ENCODE assay signal across 1 cellular context in the genomic region with DNA sequence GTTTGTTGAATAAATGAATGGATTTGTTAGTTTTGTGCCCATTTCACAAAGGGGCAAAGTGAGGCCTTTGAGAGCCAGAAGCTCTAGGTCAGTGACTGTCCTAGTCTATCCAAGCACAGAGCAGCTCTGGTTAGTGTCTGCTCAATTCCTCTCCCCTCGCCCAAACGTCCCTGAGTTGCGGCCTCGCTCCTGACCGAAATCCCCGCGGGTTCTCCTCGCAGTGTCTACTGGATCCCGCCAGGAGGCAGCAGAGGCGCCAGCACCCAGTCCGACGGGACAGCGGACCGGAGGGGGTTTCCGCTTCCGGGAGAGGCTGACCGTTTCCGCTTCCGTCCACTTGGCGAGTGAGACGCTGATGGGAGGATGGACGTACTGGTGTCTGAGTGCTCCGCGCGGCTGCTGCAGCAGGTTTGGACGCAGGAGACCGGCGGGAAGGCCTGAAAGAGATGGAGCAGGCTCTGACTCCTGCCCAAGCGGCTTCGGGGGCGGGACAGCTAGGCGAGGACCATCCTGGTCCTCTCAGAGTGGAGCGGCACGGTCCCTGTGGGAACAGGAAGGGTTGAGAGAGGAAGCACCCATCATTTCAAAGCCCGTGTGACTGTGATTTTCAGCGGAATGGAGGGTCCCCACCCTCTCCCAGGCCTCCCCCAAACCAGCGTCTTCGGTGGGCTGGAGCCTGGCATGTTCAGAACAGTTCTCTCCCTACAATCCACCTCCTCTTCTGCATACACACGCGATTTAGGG.
A peak's percentile ranks its signal among the peaks of the same experiment; 100 is the strongest.
TF ChIP-seq lines count a peak whose summit lies in the region.

Gene RARS1 (plus strand): TSS at position 336 of the 744 bp plus-strand sequence. CDS start 28 bp downstream, at position 364.

TF ChIP-seq in HepG2, 621 proteins besides CTCF, POLR2A, EP300 and RAD21 (continued from another document and continues in another):
- TF ChIP-seq USF2 (IDR thresholded peaks at IDR 0.05; ENCODE audit: low read depth, low read length): no peak
- peak; percentile 35; the same call in 1 of the 2 replicates for TF ChIP-seq USF2 (CRISPR knock-in tag; IDR thresholded peaks at IDR 0.05; ENCODE audit: borderline replicate concordance)
- TF ChIP-seq ATF2 (CRISPR knock-in tag; IDR thresholded peaks at IDR 0.05): peak; percentile 89; the same call in 1 of the 2 replicates
- no peak for TF ChIP-seq STAT5B (CRISPR knock-in tag; IDR thresholded peaks at IDR 0.05)
- TF ChIP-seq, protein P1, sequence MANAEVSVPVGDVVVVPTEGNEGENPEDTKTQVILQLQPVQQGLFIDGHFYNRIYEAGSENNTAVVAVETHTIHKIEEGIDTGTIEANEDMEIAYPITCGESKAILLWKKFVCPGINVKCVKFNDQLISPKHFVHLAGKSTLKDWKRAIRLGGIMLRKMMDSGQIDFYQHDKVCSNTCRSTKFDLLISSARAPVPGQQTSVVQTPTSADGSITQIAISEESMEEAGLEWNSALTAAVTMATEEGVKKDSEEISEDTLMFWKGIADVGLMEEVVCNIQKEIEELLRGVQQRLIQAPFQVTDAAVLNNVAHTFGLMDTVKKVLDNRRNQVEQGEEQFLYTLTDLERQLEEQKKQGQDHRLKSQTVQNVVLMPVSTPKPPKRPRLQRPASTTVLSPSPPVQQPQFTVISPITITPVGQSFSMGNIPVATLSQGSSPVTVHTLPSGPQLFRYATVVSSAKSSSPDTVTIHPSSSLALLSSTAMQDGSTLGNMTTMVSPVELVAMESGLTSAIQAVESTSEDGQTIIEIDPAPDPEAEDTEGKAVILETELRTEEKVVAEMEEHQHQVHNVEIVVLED (CRISPR knock-in tag; IDR thresholded peaks at IDR 0.05; ENCODE audit: borderline replicate concordance): peak; percentile 70; the same call in 1 of the 2 replicates
- TF ChIP-seq ZNF10 (CRISPR knock-in tag; IDR thresholded peaks at IDR 0.05; ENCODE audit: borderline replicate concordance, low read depth): no peak
- peak; percentile 35; the same call in 1 of the 2 replicates for TF ChIP-seq ZNF672 (CRISPR knock-in tag; IDR thresholded peaks at IDR 0.05)
- TF ChIP-seq ZNF350 (CRISPR knock-in tag; IDR thresholded peaks at IDR 0.05; ENCODE audit: borderline replicate concordance, low read depth): peak; percentile 86
- no peak for TF ChIP-seq SMARCC2 (IDR thresholded peaks at IDR 0.05)
- TF ChIP-seq RFXAP (CRISPR knock-in tag; IDR thresholded peaks at IDR 0.05; ENCODE audit: borderline replicate concordance): no peak
- peak; percentile 46; the same call in 1 of the 2 replicates for TF ChIP-seq ZNF235 (CRISPR knock-in tag; IDR thresholded peaks at IDR 0.05; ENCODE audit: borderline replicate concordance)
- TF ChIP-seq NFKB2 (CRISPR knock-in tag; IDR thresholded peaks at IDR 0.05; ENCODE audit: borderline replicate concordance): peak; percentile 86; the same call in 1 of the 2 replicates
- TF ChIP-seq EZH2 (conservative IDR thresholded peaks at IDR 0.05; ENCODE audit: low read depth, low read length): no peak
- TF ChIP-seq PCBP1 (IDR thresholded peaks at IDR 0.05; ENCODE audit: borderline replicate concordance, low read depth, low read length): no peak
- TF ChIP-seq, protein P2, sequence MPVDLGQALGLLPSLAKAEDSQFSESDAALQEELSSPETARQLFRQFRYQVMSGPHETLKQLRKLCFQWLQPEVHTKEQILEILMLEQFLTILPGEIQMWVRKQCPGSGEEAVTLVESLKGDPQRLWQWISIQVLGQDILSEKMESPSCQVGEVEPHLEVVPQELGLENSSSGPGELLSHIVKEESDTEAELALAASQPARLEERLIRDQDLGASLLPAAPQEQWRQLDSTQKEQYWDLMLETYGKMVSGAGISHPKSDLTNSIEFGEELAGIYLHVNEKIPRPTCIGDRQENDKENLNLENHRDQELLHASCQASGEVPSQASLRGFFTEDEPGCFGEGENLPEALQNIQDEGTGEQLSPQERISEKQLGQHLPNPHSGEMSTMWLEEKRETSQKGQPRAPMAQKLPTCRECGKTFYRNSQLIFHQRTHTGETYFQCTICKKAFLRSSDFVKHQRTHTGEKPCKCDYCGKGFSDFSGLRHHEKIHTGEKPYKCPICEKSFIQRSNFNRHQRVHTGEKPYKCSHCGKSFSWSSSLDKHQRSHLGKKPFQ (CRISPR knock-in tag; IDR thresholded peaks at IDR 0.05; ENCODE audit: insufficient replicate concordance): peak; percentile 70
- TF ChIP-seq, protein P3, sequence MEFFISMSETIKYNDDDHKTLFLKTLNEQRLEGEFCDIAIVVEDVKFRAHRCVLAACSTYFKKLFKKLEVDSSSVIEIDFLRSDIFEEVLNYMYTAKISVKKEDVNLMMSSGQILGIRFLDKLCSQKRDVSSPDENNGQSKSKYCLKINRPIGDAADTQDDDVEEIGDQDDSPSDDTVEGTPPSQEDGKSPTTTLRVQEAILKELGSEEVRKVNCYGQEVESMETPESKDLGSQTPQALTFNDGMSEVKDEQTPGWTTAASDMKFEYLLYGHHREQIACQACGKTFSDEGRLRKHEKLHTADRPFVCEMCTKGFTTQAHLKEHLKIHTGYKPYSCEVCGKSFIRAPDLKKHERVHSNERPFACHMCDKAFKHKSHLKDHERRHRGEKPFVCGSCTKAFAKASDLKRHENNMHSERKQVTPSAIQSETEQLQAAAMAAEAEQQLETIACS (CRISPR knock-in tag; IDR thresholded peaks at IDR 0.05): no peak
- peak; percentile 82 for TF ChIP-seq ZNF777 (CRISPR knock-in tag; IDR thresholded peaks at IDR 0.05)
- TF ChIP-seq CBX2 (IDR thresholded peaks at IDR 0.05; ENCODE audit: low read depth, low read length): no peak
- 0 out of 2 replicates have a peak, but pooled peaks have one; percentile 40 for TF ChIP-seq CBX2 (CRISPR knock-in tag; IDR thresholded peaks at IDR 0.05; ENCODE audit: low read depth)
- peak; percentile 98 for TF ChIP-seq PHF20 (CRISPR knock-in tag; IDR thresholded peaks at IDR 0.05)
- no peak for TF ChIP-seq ZBTB1 (CRISPR knock-in tag; IDR thresholded peaks at IDR 0.05; ENCODE audit: borderline replicate concordance)
- TF ChIP-seq ZBTB3 (CRISPR knock-in tag; IDR thresholded peaks at IDR 0.05; ENCODE audit: borderline replicate concordance, low read depth): peak; percentile 28; the same call in 1 of the 2 replicates
- TF ChIP-seq SYNCRIP (IDR thresholded peaks at IDR 0.05; ENCODE audit: insufficient read depth, low read depth, low read length): no peak
- peak; percentile 87 for TF ChIP-seq ZBTB25 (CRISPR knock-in tag; IDR thresholded peaks at IDR 0.05)
- TF ChIP-seq ZNF256 (CRISPR knock-in tag; conservative IDR thresholded peaks at IDR 0.05): 0 out of 2 replicates have a peak, but pooled peaks have one; percentile 52
- TF ChIP-seq MEIS1 (CRISPR knock-in tag; IDR thresholded peaks at IDR 0.05; ENCODE audit: borderline replicate concordance): peak; percentile 67; the same call in 1 of the 2 replicates
- TF ChIP-seq ZNF83 (CRISPR knock-in tag; IDR thresholded peaks at IDR 0.05; ENCODE audit: borderline replicate concordance): no peak
- TF ChIP-seq HMG20A (CRISPR knock-in tag; IDR thresholded peaks at IDR 0.05; ENCODE audit: borderline replicate concordance): no peak
- TF ChIP-seq NKX3-1 (CRISPR knock-in tag; IDR thresholded peaks at IDR 0.05): no peak
- peak; percentile 71 for TF ChIP-seq ZNF709 (CRISPR knock-in tag; IDR thresholded peaks at IDR 0.05)
- no peak for TF ChIP-seq RFX1 (IDR thresholded peaks at IDR 0.05)
- TF ChIP-seq MBD4 (IDR thresholded peaks at IDR 0.05; ENCODE audit: borderline replicate concordance, low read length): no peak
- TF ChIP-seq ZNF101 (CRISPR knock-in tag; IDR thresholded peaks at IDR 0.05; ENCODE audit: borderline replicate concordance, low read depth): no peak
- TF ChIP-seq ZNF496 (CRISPR knock-in tag; IDR thresholded peaks at IDR 0.05; ENCODE audit: insufficient replicate concordance): no peak
- TF ChIP-seq ZFAT (CRISPR knock-in tag; conservative IDR thresholded peaks at IDR 0.05): no peak
- TF ChIP-seq RXRA (CRISPR knock-in tag; IDR thresholded peaks at IDR 0.05): peak; percentile 65
- TF ChIP-seq FIP1L1 (IDR thresholded peaks at IDR 0.05; ENCODE audit: borderline replicate concordance, insufficient read depth, low read depth, low read length): 0 out of 2 replicates have a peak, but pooled peaks have one; percentile 56
- TF ChIP-seq, protein P4, sequence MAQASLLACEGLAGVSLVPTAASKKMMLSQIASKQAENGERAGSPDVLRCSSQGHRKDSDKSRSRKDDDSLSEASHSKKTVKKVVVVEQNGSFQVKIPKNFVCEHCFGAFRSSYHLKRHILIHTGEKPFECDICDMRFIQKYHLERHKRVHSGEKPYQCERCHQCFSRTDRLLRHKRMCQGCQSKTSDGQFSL (CRISPR knock-in tag; IDR thresholded peaks at IDR 0.05): peak; percentile 74; the same call in 1 of the 2 replicates
- TF ChIP-seq ZNF234 (CRISPR knock-in tag; conservative IDR thresholded peaks at IDR 0.05): no peak
- TF ChIP-seq GABPA (IDR thresholded peaks at IDR 0.05; ENCODE audit: low read depth, low read length): peak; percentile 98
- TF ChIP-seq GABPA (CRISPR knock-in tag; IDR thresholded peaks at IDR 0.05; ENCODE audit: low read depth): peak; percentile 100
- TF ChIP-seq, protein P5, sequence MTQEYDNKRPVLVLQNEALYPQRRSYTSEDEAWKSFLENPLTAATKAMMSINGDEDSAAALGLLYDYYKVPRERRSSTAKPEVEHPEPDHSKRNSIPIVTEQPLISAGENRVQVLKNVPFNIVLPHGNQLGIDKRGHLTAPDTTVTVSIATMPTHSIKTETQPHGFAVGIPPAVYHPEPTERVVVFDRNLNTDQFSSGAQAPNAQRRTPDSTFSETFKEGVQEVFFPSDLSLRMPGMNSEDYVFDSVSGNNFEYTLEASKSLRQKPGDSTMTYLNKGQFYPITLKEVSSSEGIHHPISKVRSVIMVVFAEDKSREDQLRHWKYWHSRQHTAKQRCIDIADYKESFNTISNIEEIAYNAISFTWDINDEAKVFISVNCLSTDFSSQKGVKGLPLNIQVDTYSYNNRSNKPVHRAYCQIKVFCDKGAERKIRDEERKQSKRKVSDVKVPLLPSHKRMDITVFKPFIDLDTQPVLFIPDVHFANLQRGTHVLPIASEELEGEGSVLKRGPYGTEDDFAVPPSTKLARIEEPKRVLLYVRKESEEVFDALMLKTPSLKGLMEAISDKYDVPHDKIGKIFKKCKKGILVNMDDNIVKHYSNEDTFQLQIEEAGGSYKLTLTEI (CRISPR knock-in tag; conservative IDR thresholded peaks at IDR 0.05): no peak
